28 cellular contexts compared by ENCODE assay signal in genomic region chr16:28869201-28869600, GRCh38. TPM values are rescaled to one million over a fixed set of nuclear protein-coding genes. Genes with fewer than 3 reads are reported as not detected.
"Had no signal": no experiment of that assay in that cellular context is flagged by ENCODE, and none has a peak within 500 bp of the region (broad histone marks: within the 10 kb centered on the region; RNA-seq: fewer than 3 reads in every experiment).

No MANE protein-coding gene starts in this region.

- FAIRE-seq: keratinocyte, small intestine, urothelium cell line had no signal

- H3K9me3 ChIP-seq: lower lobe of right lung, neutrophil, ovary, prostate gland, sigmoid colon, spleen, suprapubic skin, thoracic aorta, tibial artery, upper lobe of right lung had no signal

- ATAC-seq: left cardiac atrium; left lobe of liver; lower lobe of right lung; naive thymus-derived CD8-positive, alpha-beta T cell; right cardiac atrium; stimulated activated effector memory CD8-positive, alpha-beta T cell treated with anti-CD3 and anti-CD28 coated beads, Interleukin-12 subunit alpha, Interleukin-12 subunit beta, amount 100 ng/mL, for 72 hours; upper lobe of right lung had no signal

- H3K36me3 ChIP-seq: ovary had no signal

- H3K27me3 ChIP-seq: neutrophil, ovary, sigmoid colon, spleen, suprapubic skin, tibial artery, upper lobe of right lung had no signal

- DNase-seq: head of caudate nucleus; hippocampal formation; kidney glomerular epithelial cell; left cardiac atrium; lower lobe of right lung; mammary epithelial cell; mesenchymal stem cell; naive thymus-derived CD8-positive, alpha-beta T cell; occipital lobe; ovary; retina; sigmoid colon; small intestine; spleen; stimulated activated CD4-positive, alpha-beta T cell treated with anti-CD3 and anti-CD28 coated beads, Interleukin-4, amount 100 ng/mL, for 24 hours; stimulated activated naive CD4-positive, alpha-beta T cell; tibial artery; trophoblast cell; upper lobe of right lung had no signal

- H3K27ac ChIP-seq: lower lobe of right lung, neutrophil, ovary, prostate gland, sigmoid colon, spleen, suprapubic skin, thoracic aorta, tibial artery, upper lobe of right lung had no signal

- H3K4me3 ChIP-seq: lower lobe of right lung, ovary, prostate gland, sigmoid colon, spleen, suprapubic skin, thoracic aorta, tibial artery, upper lobe of right lung had no signal

- H3K4me1 ChIP-seq: prostate gland had no signal

RNA-seq across cellular contexts. Expression of gene ATP2A1, which starts 9.1 kb away (rescaled TPM):
- polyA plus RNA-seq: naive thymus-derived CD8-positive, alpha-beta T cell had no signal
